In genomic region chr6:34423254-34423653, GRCh38 we compare ENCODE assay signal across 1 cellular context.
A peak's percentile ranks its signal among the peaks of the same experiment; 100 is the strongest.
TF ChIP-seq lines count a peak whose summit lies in the region.

No MANE protein-coding gene starts in this region.

TF ChIP-seq in K562, 482 proteins besides CTCF, POLR2A, EP300 and RAD21:
- peak; percentile 43 for TF ChIP-seq SUPT5H (IDR thresholded peaks at IDR 0.05)
- no peak for TF ChIP-seq NR2C1 (IDR thresholded peaks at IDR 0.05)
- TF ChIP-seq NR2C1 (tag; IDR thresholded peaks at IDR 0.05) = no peak
- TF ChIP-seq ETS2 (tag; IDR thresholded peaks at IDR 0.05; ENCODE audit: borderline replicate concordance, poor library complexity, severe bottlenecking) = no peak
- no peak for TF ChIP-seq ARNT (IDR thresholded peaks at IDR 0.05)
- TF ChIP-seq YY1 (IDR thresholded peaks at IDR 0.05; ENCODE audit: borderline replicate concordance in 1 of 3, control insufficient read depth in 1 of 3, extremely low read depth in 1 of 3, insufficient read depth in 3 of 3, insufficient read length in 1 of 3, insufficient replicate concordance in 2 of 3, low read depth in 1 of 3, low read length in 2 of 3) = no peak
TF ChIP-seq in K562: peak in this region for 1.
